In the genomic region with DNA sequence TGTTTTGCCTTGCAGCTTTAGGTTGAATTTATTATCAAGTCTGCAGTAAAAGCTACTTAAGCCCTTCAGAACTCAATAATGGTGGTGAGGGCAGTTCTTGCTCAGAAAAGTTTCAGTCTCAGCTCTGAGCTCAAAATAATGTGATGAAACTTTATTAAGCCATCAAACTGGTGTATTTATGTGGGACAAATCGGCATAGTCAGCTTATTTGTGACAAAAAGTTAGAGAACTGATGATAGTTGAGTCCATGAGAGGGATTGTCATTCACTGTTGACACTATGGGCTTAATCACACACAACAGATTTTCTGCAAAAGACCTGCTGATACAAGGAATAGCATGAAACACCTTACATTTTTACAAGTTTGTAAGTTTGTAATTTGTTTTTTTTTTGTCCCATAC, we compare ENCODE assay signal across 24 cellular contexts. TPM values are rescaled to one million over a fixed set of nuclear protein-coding genes. Genes with fewer than 3 reads are reported as not detected.
DNase-seq lines count a peak whose midpoint lies in the region; ATAC-seq, FAIRE-seq and TF ChIP-seq lines count a peak whose summit lies in the region.
"Had no signal": no experiment of that assay in that cellular context is flagged by ENCODE, and none has a peak within 500 bp of the region (broad histone marks: within the 10 kb centered on the region; RNA-seq: fewer than 3 reads in every experiment).

No MANE protein-coding gene starts in this region.

- BruUV-seq in HepG2 (replicated peaks; lab: Mats Ljungman, UMichigan) (no TSS peak), K562 (replicated peaks; lab: Mats Ljungman, UMichigan) (no TSS peak)

- no peak overlapping the region for H3K9ac ChIP-seq in HepG2 (ENCODE audit: insufficient read depth, low read depth, low read length)
- no peak overlapping the region for H3K9ac ChIP-seq in K562 (ENCODE audit: insufficient read depth in 1 of 2, low read depth in 2 of 2, low read length in 2 of 2)
- H3K9ac ChIP-seq: BLaER1 had no signal

- TF ChIP-seq CTCF in HepG2 (CRISPR knock-in tag; IDR thresholded peaks at IDR 0.05) (no peak), right lobe of liver (IDR thresholded peaks at IDR 0.05) (no peak), K562 (IDR thresholded peaks at IDR 0.05 in 2 of 3, conservative IDR thresholded peaks at IDR 0.05 in 1 of 3; ENCODE audit: insufficient read depth in 2 of 3, low read depth in 1 of 3, low read length in 3 of 3) (no peak)

- ATAC-seq in HepG2 (no peak), right lobe of liver (no peak), K562 (no peak), GM21529 (IDR thresholded peaks at IDR 0.05; ENCODE audit: unreplicated experiment) (no peak)
- ATAC-seq: GM12878 had no signal

- peaks cover 6% of the 10 kb centered on the region for H3K9me1 ChIP-seq in K562 (ENCODE audit: control insufficient read depth, insufficient read depth, low read length)

- intact Hi-C loops in HepG2 (cut with micrococcal nuclease; ENCODE audit: unreplicated experiment), result no loop called here
- intact Hi-C loops in right lobe of liver (cut with DNase I), result no loop called here
- intact Hi-C loops in K562 (cut with micrococcal nuclease), result no loop called here

- no peak overlapping the region for H3K4me2 ChIP-seq in HepG2 (ENCODE audit: low read depth, low read length)
- H3K4me2 ChIP-seq in K562 (ENCODE audit: insufficient read depth, low read length), result no peak overlapping the region
- H3K4me2 ChIP-seq: BLaER1 had no signal

- TF ChIP-seq EP300 in HepG2 (IDR thresholded peaks at IDR 0.05; ENCODE audit: low read depth in 2 of 2, low read length in 2 of 2) (no peak), HepG2 (CRISPR knock-in tag; IDR thresholded peaks at IDR 0.05; ENCODE audit: borderline replicate concordance) (no peak), K562 (IDR thresholded peaks at IDR 0.05; ENCODE audit: low read length) (no peak)

- TF ChIP-seq RAD21 in HepG2 (CRISPR knock-in tag; IDR thresholded peaks at IDR 0.05) (no peak), K562 (CRISPR knock-in tag; conservative IDR thresholded peaks at IDR 0.05 in 1 of 2, IDR thresholded peaks at IDR 0.05 in 1 of 2) (no peak)

- H3K4me3 ChIP-seq in HepG2 (replicated peaks in 1 of 3; ENCODE audit: insufficient read depth in 1 of 3, low read depth in 2 of 3, low read length in 3 of 3) (no peak overlapping the region), right lobe of liver (no peak overlapping the region), K562 (no peak overlapping the region)
- H3K4me3 ChIP-seq: BLaER1, GM12878 had no signal

- no peaks in the 10 kb centered on the region for H3K79me2 ChIP-seq in HepG2 (ENCODE audit: insufficient read depth, low read length)
- H3K79me2 ChIP-seq in K562 (ENCODE audit: control insufficient read depth, insufficient read depth, low read length), result no peaks in the 10 kb centered on the region; the same call in 2 of the 3 replicates

- H3K27me3 ChIP-seq in HepG2 (ENCODE audit: control insufficient read depth in 1 of 2, insufficient read depth in 2 of 2, low read length in 2 of 2), result no peaks in the 10 kb centered on the region
- H3K27me3 ChIP-seq in right lobe of liver, result no peaks in the 10 kb centered on the region
- H3K27me3 ChIP-seq in K562 (ENCODE audit: control insufficient read depth in 2 of 2, insufficient read depth in 2 of 2, low read length in 2 of 2), result no peaks in the 10 kb centered on the region
- H3K27me3 ChIP-seq: BE2C, BLaER1 had no signal

- 100% methylated on average over 1 of the region's 1 CpG for WGBS in HepG2 (ENCODE audit: low lambda C conversion rate)
- WGBS in right lobe of liver (ENCODE audit: insufficient coverage, low coverage, low lambda C conversion rate, missing lambda C conversion rate), result 100% methylated on average over 1 of the region's 1 CpG
- 19% methylated on average over 1 of the region's 1 CpG for WGBS in K562 (ENCODE audit: insufficient coverage, low coverage, missing lambda C conversion rate)

- H3K4me1 ChIP-seq in HepG2 (ENCODE audit: insufficient read depth, low read length) (peaks cover 2% of the 10 kb centered on the region; the same call in 1 of the 2 replicates), right lobe of liver (peaks cover 0 to under 1% (median 0%) of the 10 kb centered on the region in 4 donors), K562 (replicated peaks in 1 of 2; ENCODE audit: control insufficient read depth in 2 of 2, insufficient read depth in 2 of 2, low read length in 2 of 2) (no peaks in the 10 kb centered on the region)
- H3K4me1 ChIP-seq: BE2C, BLaER1 had no signal

- no peak for DNase-seq in HepG2 (ENCODE audit: low spot score)
- DNase-seq in right lobe of liver, result no peak
- DNase-seq in K562 (ENCODE audit: extremely low read depth in 1 of 4, low spot score in 3 of 4), result no peak
- DNase-seq in NCI-H187 treated with DMSO at 0.1 percent for 48 hours (lab: John Stamatoyannopoulos, UW), result no peak
- DNase-seq: ACHN; BE2C; C1 segment of cervical spinal cord; CD4-positive, alpha-beta memory T cell; CD4-positive, CD25-positive, alpha-beta regulatory T cell; CD8-positive, alpha-beta memory T cell; COR-L47; DMS 273 treated with DMSO at 0.1 percent for 48 hours; DMS153; DMS53; DMS79; DND-41; EL; GDM1 had no signal

- TF ChIP-seq POLR2A in HepG2 (IDR thresholded peaks at IDR 0.05; ENCODE audit: insufficient read depth in 1 of 2, low read depth in 2 of 2, low read length in 2 of 2) (no peak), right lobe of liver (IDR thresholded peaks at IDR 0.05) (no peak), K562 (conservative IDR thresholded peaks at IDR 0.05) (no peak)

- H3K9me3 ChIP-seq in HepG2 (ENCODE audit: low read length) (no peaks in the 10 kb centered on the region), right lobe of liver (no peaks in the 10 kb centered on the region), K562 (replicated peaks; ENCODE audit: control insufficient read depth, insufficient read depth, low read depth, low read length) (no peaks in the 10 kb centered on the region)
- H3K9me3 ChIP-seq: BE2C, BLaER1 had no signal

- in situ Hi-C loops in HepG2 (cut with HindIII; ENCODE audit: extremely low pct_ligation_motif_present, low pct_unique_long_range_greater_than_20kb) (no loop called here), K562 (cut with MboI) (no loop called here)

- H2AFZ ChIP-seq in HepG2 (ENCODE audit: low read length), result no peak overlapping the region
- H2AFZ ChIP-seq in K562 (ENCODE audit: low read depth, low read length), result no peak overlapping the region

- H3K27ac ChIP-seq in HepG2 (ENCODE audit: extremely low read length, insufficient read depth, low read length), result no peak overlapping the region
- H3K27ac ChIP-seq in right lobe of liver, result no peak overlapping the region
- no peak overlapping the region for H3K27ac ChIP-seq in K562 (ENCODE audit: extremely low read depth, low read depth, low read length)
- H3K27ac ChIP-seq: 22Rv1, BLaER1 had no signal

- CTCF ChIA-PET in HepG2 (lab: Yijun Ruan, JAX; ENCODE audit: low intra/inter-chr PET ratio, low total read pairs), result no interaction called here
- CTCF ChIA-PET in K562 (lab: Yijun Ruan, JAX; ENCODE audit: low intra/inter-chr PET ratio), result no interaction called here

- POLR2A ChIA-PET in HepG2 (lab: Yijun Ruan, JAX), result interaction anchor here (1.2 kb wide), 1 partner anchor 70 kb away, joined by 3 read pairs; a partner anchor contains a TSS
- POLR2A ChIA-PET in K562 (lab: Yijun Ruan, JAX), result interaction anchor here (1.2 to 2.1 kb wide), 3 partner anchors 9 to 11 kb away, joined by 3 to 5 read pairs (median 4); a partner anchor contains a TSS

- FAIRE-seq in HepG2 (lab: Jason Lieb, UNC) (no peak), K562 (lab: Jason Lieb, UNC) (no peak)
- FAIRE-seq: GM12878, GM12892, GM18507 had no signal

- H4K20me1 ChIP-seq in HepG2 (ENCODE audit: insufficient read depth, low read length) (no peaks in the 10 kb centered on the region), K562 (replicated peaks; ENCODE audit: control insufficient read depth, insufficient read depth, low read length) (peaks cover 2% of the 10 kb centered on the region; the same call in 1 of the 2 replicates)
- H4K20me1 ChIP-seq: BLaER1 had no signal

- H3K36me3 ChIP-seq in HepG2 (replicated peaks in 1 of 2; ENCODE audit: control insufficient read depth in 1 of 2, insufficient read depth in 2 of 2, low read length in 2 of 2) (peaks cover 2 to 6% of the 10 kb centered on the region in 2 experiments; a peak in 2 of 5 replicates), right lobe of liver (peaks cover 0 to 16% (median 4%) of the 10 kb centered on the region in 4 donors), K562 (ENCODE audit: control insufficient read depth, insufficient read depth, low read length) (peaks cover 8% of the 10 kb centered on the region; the same call in 2 of the 3 replicates)

RNA-seq across cellular contexts. Expression of a gene that starts 9.4 kb away (rescaled TPM):
- 6.1 and 7.1 TPM in 2 replicates for total RNA-seq in HepG2 (2016; rRNA removed; fragmentation: Illumina TruSeq; extraction: Trizol)
- 2.8 and 4.1 TPM in 2 replicates for total RNA-seq in HepG2 (2016; cell fraction: cytosol; rRNA removed; fragmentation: Illumina TruSeq; extraction: Trizol; ENCODE audit: low read depth)
- 5.8 and 5.9 TPM in 2 replicates for total RNA-seq in HepG2 (2016; cell fraction: insoluble cytoplasmic fraction; rRNA removed; fragmentation: Illumina TruSeq; extraction: Trizol)
- total RNA-seq in HepG2 (2016; cell fraction: membrane; rRNA removed; fragmentation: Illumina TruSeq; extraction: Trizol), result 5.5 and 6.5 TPM in 2 replicates
- total RNA-seq in HepG2 (2016; cell fraction: nucleus; rRNA removed; fragmentation: Illumina TruSeq; extraction: Trizol), result 4.9 and 7.7 TPM in 2 replicates
- 9.9 and 11.3 TPM in 2 replicates for polyA plus RNA-seq in HepG2 (2011; rRNA removed)
- polyA plus RNA-seq in HepG2 (2011; cell fraction: cytosol; rRNA removed), result 7.8 and 8.2 TPM in 2 replicates
- 10.7 TPM in 2 replicates for polyA plus RNA-seq in HepG2 (2011; cell fraction: nucleus; rRNA removed)
- polyA plus RNA-seq in HepG2 (2012), result 4.4 and 4.9 TPM in 2 replicates
- 3.6 and 3.9 TPM in 2 replicates for polyA plus RNA-seq in HepG2 (2016; cell fraction: cytosol; fragmentation: Illumina TruSeq; extraction: Trizol; ENCODE audit: low read depth)
- polyA plus RNA-seq in HepG2 (2016; cell fraction: insoluble cytoplasmic fraction; fragmentation: Illumina TruSeq; extraction: Trizol; ENCODE audit: low read depth), result 8.8 and 9.6 TPM in 2 replicates
- polyA plus RNA-seq in HepG2 (2016; cell fraction: membrane; fragmentation: Illumina TruSeq; extraction: Trizol; ENCODE audit: low read depth), result 6.4 and 6.8 TPM in 2 replicates
- polyA plus RNA-seq in HepG2 (2016; cell fraction: nucleus; fragmentation: Illumina TruSeq; extraction: Trizol; ENCODE audit: insufficient read depth, low read depth), result 8.8 and 9.4 TPM in 2 replicates
- 19.3 and 93.8 TPM in 2 replicates for polyA minus RNA-seq in HepG2 (2011; rRNA and poly(A)+ RNA removed; ENCODE audit: low replicate concordance)
- polyA minus RNA-seq in HepG2 (2011; cell fraction: cytosol; rRNA and poly(A)+ RNA removed), result 2.8 and 4.6 TPM in 2 replicates
- polyA minus RNA-seq in HepG2 (2011; cell fraction: nucleus; rRNA and poly(A)+ RNA removed), result 10.6 and 11.2 TPM in 2 replicates
- 10 to 100 TPM; 13.5 to 87.6 (median 52.2) TPM for total RNA-seq in right lobe of liver
- 18.5 and 18.8 TPM in 2 replicates for total RNA-seq in K562 (2011; cell fraction: chromatin; rRNA removed; ENCODE audit: low replicate concordance)
- 8.7 and 11.2 TPM in 2 replicates for total RNA-seq in K562 (2011; cell fraction: nucleolus; rRNA removed)
- total RNA-seq in K562 (2011; cell fraction: nucleoplasm; rRNA removed), result 13.9 and 23.4 TPM in 2 replicates
- total RNA-seq in K562 (2014; rRNA removed), result 14.4 and 21.2 TPM in 2 replicates
- total RNA-seq in K562 (2014; rRNA removed; fragmentation: Illumina TruSeq; extraction: Trizol), result 6.7 and 9.7 TPM in 2 replicates
- 5.0 TPM in 2 replicates for total RNA-seq in K562 (2015; rRNA removed; fragmentation: Illumina TruSeq; extraction: Trizol)
- total RNA-seq in K562 (2021), result 22.1 and 22.2 TPM in 2 replicates
- 20.0 and 22.6 TPM in 2 replicates for polyA plus RNA-seq in K562 (2011; rRNA removed)
- 16.3 and 47.6 TPM in 2 replicates for polyA plus RNA-seq in K562 (2011; cell fraction: cytosol; rRNA removed)
- polyA plus RNA-seq in K562 (2011; cell fraction: nucleus; rRNA removed), result 15.9 and 23.7 TPM in 2 replicates
- polyA plus RNA-seq in K562 (2012), result 7.2 and 11.9 TPM in 2 replicates
- 7.2 and 8.1 TPM in 2 replicates for polyA plus RNA-seq in K562 (2014; fragmentation: Illumina TruSeq; extraction: Trizol)
- 1 to 10 TPM; 1.3 to 1.8 TPM for polyA plus RNA-seq in K562 (2014; fragmentation: Nextera tagmentation; extraction: Ambion mirVana)
- 13.7 and 19.0 TPM in 2 replicates for polyA plus RNA-seq in K562 (2014; rRNA removed)
- 7.1 and 8.6 TPM in 2 replicates for polyA minus RNA-seq in K562 (2011; rRNA and poly(A)+ RNA removed)
- 5.7 and 7.3 TPM in 2 replicates for polyA minus RNA-seq in K562 (2011; cell fraction: cytosol; rRNA and poly(A)+ RNA removed)
- polyA minus RNA-seq in K562 (2011; cell fraction: nucleus; rRNA and poly(A)+ RNA removed), result 6.8 and 9.6 TPM in 2 replicates

RNA-seq across cellular contexts. Expression of a gene that starts 9.8 kb away (rescaled TPM):
- total RNA-seq in HepG2 (2016; rRNA removed; fragmentation: Illumina TruSeq; extraction: Trizol) (69.1 and 71.4 TPM in 2 replicates), right lobe of liver (10 to 100 TPM; 24.6 to 42.5 (median 29.1) TPM), K562 (2014; rRNA removed) (138 and 161 TPM in 2 replicates), K562 (2014; rRNA removed; fragmentation: Illumina TruSeq; extraction: Trizol) (127 and 137 TPM in 2 replicates), K562 (2015; rRNA removed; fragmentation: Illumina TruSeq; extraction: Trizol) (122 and 124 TPM in 2 replicates), K562 (2021) (138 and 160 TPM in 2 replicates)
- 12.3 and 15.9 TPM in 2 replicates for total RNA-seq in HepG2 (2016; cell fraction: cytosol; rRNA removed; fragmentation: Illumina TruSeq; extraction: Trizol; ENCODE audit: low read depth)
- total RNA-seq in HepG2 (2016; cell fraction: insoluble cytoplasmic fraction; rRNA removed; fragmentation: Illumina TruSeq; extraction: Trizol), result 58.5 and 66.7 TPM in 2 replicates
- total RNA-seq in HepG2 (2016; cell fraction: membrane; rRNA removed; fragmentation: Illumina TruSeq; extraction: Trizol), result 16.2 and 18.1 TPM in 2 replicates
- 50.6 and 60.7 TPM in 2 replicates for total RNA-seq in HepG2 (2016; cell fraction: nucleus; rRNA removed; fragmentation: Illumina TruSeq; extraction: Trizol)
- polyA plus RNA-seq in HepG2 (2011; rRNA removed) (51.7 and 52.1 TPM in 2 replicates), K562 (2011; rRNA removed) (97.8 and 118 TPM in 2 replicates), K562 (2014; fragmentation: Illumina TruSeq; extraction: Trizol) (158 and 167 TPM in 2 replicates), K562 (2014; fragmentation: Nextera tagmentation; extraction: Ambion mirVana) (10 to 100 TPM in 1 of 2 experiments, 1 to 10 TPM in 1; 9.2 to 13.6 TPM), K562 (2014; rRNA removed) (153 and 156 TPM in 2 replicates)
- polyA plus RNA-seq in HepG2 (2011; cell fraction: cytosol; rRNA removed), result 24.9 and 27.2 TPM in 2 replicates
- 138 and 148 TPM in 2 replicates for polyA plus RNA-seq in HepG2 (2011; cell fraction: nucleus; rRNA removed)
- 44.6 and 48.0 TPM in 2 replicates for polyA plus RNA-seq in HepG2 (2012)
- 2.3 and 3.1 TPM in 2 replicates for polyA plus RNA-seq in HepG2 (2016; cell fraction: cytosol; fragmentation: Illumina TruSeq; extraction: Trizol; ENCODE audit: low read depth)
- polyA plus RNA-seq in HepG2 (2016; cell fraction: insoluble cytoplasmic fraction; fragmentation: Illumina TruSeq; extraction: Trizol; ENCODE audit: low read depth), result 59.3 and 62.8 TPM in 2 replicates
- polyA plus RNA-seq in HepG2 (2016; cell fraction: membrane; fragmentation: Illumina TruSeq; extraction: Trizol; ENCODE audit: low read depth), result 7.1 and 8.4 TPM in 2 replicates
- 140 and 147 TPM in 2 replicates for polyA plus RNA-seq in HepG2 (2016; cell fraction: nucleus; fragmentation: Illumina TruSeq; extraction: Trizol; ENCODE audit: insufficient read depth, low read depth)
- 25.9 and 113 TPM in 2 replicates for polyA minus RNA-seq in HepG2 (2011; rRNA and poly(A)+ RNA removed; ENCODE audit: low replicate concordance)
- 17.2 and 20.0 TPM in 2 replicates for polyA minus RNA-seq in HepG2 (2011; cell fraction: cytosol; rRNA and poly(A)+ RNA removed)
- polyA minus RNA-seq in HepG2 (2011; cell fraction: nucleus; rRNA and poly(A)+ RNA removed), result 82.3 and 82.4 TPM in 2 replicates
- total RNA-seq in K562 (2011; cell fraction: chromatin; rRNA removed; ENCODE audit: low replicate concordance), result 302 and 367 TPM in 2 replicates
- total RNA-seq in K562 (2011; cell fraction: nucleolus; rRNA removed), result 157 and 179 TPM in 2 replicates
- total RNA-seq in K562 (2011; cell fraction: nucleoplasm; rRNA removed), result 204 and 221 TPM in 2 replicates
- polyA plus RNA-seq in K562 (2011; cell fraction: cytosol; rRNA removed), result 65.2 and 68.8 TPM in 2 replicates
- 184 and 242 TPM in 2 replicates for polyA plus RNA-seq in K562 (2011; cell fraction: nucleus; rRNA removed)
- 70.0 and 115 TPM in 2 replicates for polyA plus RNA-seq in K562 (2012)
- 89.1 and 113 TPM in 2 replicates for polyA minus RNA-seq in K562 (2011; rRNA and poly(A)+ RNA removed)
- 57.1 and 67.4 TPM in 2 replicates for polyA minus RNA-seq in K562 (2011; cell fraction: cytosol; rRNA and poly(A)+ RNA removed)
- polyA minus RNA-seq in K562 (2011; cell fraction: nucleus; rRNA and poly(A)+ RNA removed), result 83.1 and 96.6 TPM in 2 replicates
